In genomic region chrX:46324166-46324565, GRCh38 we compare ENCODE assay signal across 1 cellular context.
TF ChIP-seq lines count a peak whose summit lies in the region.

No MANE protein-coding gene starts in this region.

TF ChIP-seq in H1, 55 proteins besides CTCF, POLR2A, EP300 and RAD21 (continued from another document):
- TF ChIP-seq CHD7 (IDR thresholded peaks at IDR 0.05; ENCODE audit: insufficient replicate concordance, low read length) = no peak
- TF ChIP-seq SP2 (IDR thresholded peaks at IDR 0.05; ENCODE audit: low read length) = no peak
- TF ChIP-seq SP1 (IDR thresholded peaks at IDR 0.05; ENCODE audit: low read depth, low read length) = no peak
- no peak for TF ChIP-seq PHF8 (conservative IDR thresholded peaks at IDR 0.05; ENCODE audit: low read depth, low read length)
- TF ChIP-seq GABPA (IDR thresholded peaks at IDR 0.05; ENCODE audit: borderline replicate concordance, insufficient read depth, low read length) = no peak
- no peak for TF ChIP-seq TEAD4 (IDR thresholded peaks at IDR 0.05; ENCODE audit: low read depth, low read length)
- TF ChIP-seq KDM5A (IDR thresholded peaks at IDR 0.05; ENCODE audit: low read length) = no peak
- TF ChIP-seq USF2 (IDR thresholded peaks at IDR 0.05; ENCODE audit: low read length) = no peak
- no peak for TF ChIP-seq RNF2 (IDR thresholded peaks at IDR 0.05; ENCODE audit: borderline replicate concordance, low read depth, low read length, missing control alignments, poor library complexity, severe bottlenecking)
- no peak for TF ChIP-seq TBP (IDR thresholded peaks at IDR 0.05; ENCODE audit: low read depth, low read length)
